16 cellular contexts compared by ENCODE assay signal in genomic region chr12:124407074-124407473, GRCh38.
A peak's percentile ranks its signal among the peaks of the same experiment; 100 is the strongest.
DNase-seq lines count a peak whose midpoint lies in the region; ATAC-seq and TF ChIP-seq lines count a peak whose summit lies in the region.
"Had no signal": no experiment of that assay in that cellular context is flagged by ENCODE, and none has a peak within 500 bp of the region (broad histone marks: within the 10 kb centered on the region; RNA-seq: fewer than 3 reads in every experiment).

No MANE protein-coding gene starts in this region.

- no peak overlapping the region for H3K4me3 ChIP-seq in endodermal cell (ENCODE audit: low read length)
- H3K4me3 ChIP-seq: GM23248 had no signal

- H3K4me3 Mint-ChIP-seq in activated T-cell treated with anti-CD3 and anti-CD28 coated beads, Interleukin-2, amount 50 U/mL, for 24 hours: no peak overlapping the region
- no peak overlapping the region for H3K4me3 Mint-ChIP-seq in activated T-cell treated with anti-CD3 and anti-CD28 coated beads, Interleukin-2, amount 50 U/mL, for 4 hours
- H3K4me3 Mint-ChIP-seq in T-helper 17 cell (no peak overlapping the region), endodermal cell (no peak overlapping the region), progenitor cell of endocrine pancreas (ENCODE audit: low read depth) (no peak overlapping the region)

- H3K27ac ChIP-seq in endodermal cell (ENCODE audit: low read depth, low read length): no peak overlapping the region
- H3K27ac ChIP-seq: GM23248 had no signal

- 91% methylated on average over 3 to 8 of the region's 8 CpGs for WGBS in endodermal cell (ENCODE audit: insufficient coverage in 1 of 2, insufficient read length in 1 of 2), 2 experiments

- no peak overlapping the region for H3K9ac ChIP-seq in endodermal cell (ENCODE audit: extremely low read depth, low read length, poor library complexity, severe bottlenecking)
- H3K9ac ChIP-seq: GM23248 had no signal

- H3K4me1 ChIP-seq in endodermal cell (ENCODE audit: control insufficient read depth, insufficient read depth, low read length): no peaks in the 10 kb centered on the region
- H3K4me1 ChIP-seq: Caco-2 had no signal

- TF ChIP-seq CTCF in endodermal cell (conservative IDR thresholded peaks at IDR 0.05) (no peak), progenitor cell of endocrine pancreas (IDR thresholded peaks at IDR 0.05; ENCODE audit: unreplicated experiment) (no peak)

- H3K9me3 Mint-ChIP-seq in activated T-cell treated with anti-CD3 and anti-CD28 coated beads, Interleukin-2, amount 50 U/mL, for 24 hours: no peaks in the 10 kb centered on the region
- H3K9me3 Mint-ChIP-seq in activated T-cell treated with anti-CD3 and anti-CD28 coated beads, Interleukin-2, amount 50 U/mL, for 4 hours: no peaks in the 10 kb centered on the region
- H3K9me3 Mint-ChIP-seq in endodermal cell: no peaks in the 10 kb centered on the region
- no peaks in the 10 kb centered on the region for H3K9me3 Mint-ChIP-seq in progenitor cell of endocrine pancreas (ENCODE audit: low read depth)

- H3K4me1 Mint-ChIP-seq in activated T-cell treated with anti-CD3 and anti-CD28 coated beads, Interleukin-2, amount 50 U/mL, for 24 hours (ENCODE audit: low read depth): no peaks in the 10 kb centered on the region
- H3K4me1 Mint-ChIP-seq in activated T-cell treated with anti-CD3 and anti-CD28 coated beads, Interleukin-2, amount 50 U/mL, for 4 hours (ENCODE audit: low read depth): no peaks in the 10 kb centered on the region
- peaks cover 15% of the 10 kb centered on the region for H3K4me1 Mint-ChIP-seq in T-helper 17 cell
- peaks cover 21% of the 10 kb centered on the region for H3K4me1 Mint-ChIP-seq in endodermal cell
- peaks cover 3% of the 10 kb centered on the region for H3K4me1 Mint-ChIP-seq in progenitor cell of endocrine pancreas (ENCODE audit: low read depth)

- H3K9me3 ChIP-seq in T-helper 17 cell (ENCODE audit: control insufficient read depth, low read length, poor library complexity, severe bottlenecking): no peaks in the 10 kb centered on the region
- H3K9me3 ChIP-seq in endodermal cell (ENCODE audit: control insufficient read depth, low read length): no peaks in the 10 kb centered on the region
- H3K9me3 ChIP-seq: Caco-2 had no signal

- no peaks in the 10 kb centered on the region for H3K27me3 Mint-ChIP-seq in activated T-cell treated with anti-CD3 and anti-CD28 coated beads, Interleukin-2, amount 50 U/mL, for 24 hours
- no peaks in the 10 kb centered on the region for H3K27me3 Mint-ChIP-seq in activated T-cell treated with anti-CD3 and anti-CD28 coated beads, Interleukin-2, amount 50 U/mL, for 4 hours (ENCODE audit: low read depth)
- H3K27me3 Mint-ChIP-seq in T-helper 17 cell (no peaks in the 10 kb centered on the region), endodermal cell (ENCODE audit: insufficient read depth) (no peaks in the 10 kb centered on the region), progenitor cell of endocrine pancreas (no peaks in the 10 kb centered on the region)

- no peak for ATAC-seq in activated T-cell treated with anti-CD3 and anti-CD28 coated beads, Interleukin-2, amount 50 U/mL, for 4 hours
- no peak for ATAC-seq in T-helper 17 cell

- H3K36me3 ChIP-seq in endodermal cell (ENCODE audit: control insufficient read depth, insufficient read depth, low read length): peaks cover 4% of the 10 kb centered on the region

- H3K36me3 Mint-ChIP-seq in activated T-cell treated with anti-CD3 and anti-CD28 coated beads, Interleukin-2, amount 50 U/mL, for 24 hours (ENCODE audit: low read depth): peaks cover 56% of the 10 kb centered on the region
- peaks cover 9% of the 10 kb centered on the region for H3K36me3 Mint-ChIP-seq in activated T-cell treated with anti-CD3 and anti-CD28 coated beads, Interleukin-2, amount 50 U/mL, for 4 hours (ENCODE audit: insufficient read depth)
- H3K36me3 Mint-ChIP-seq in T-helper 17 cell (ENCODE audit: low read depth): peaks cover 3% of the 10 kb centered on the region
- peaks cover 24% of the 10 kb centered on the region for H3K36me3 Mint-ChIP-seq in endodermal cell (ENCODE audit: low read depth)
- peaks cover 10% of the 10 kb centered on the region for H3K36me3 Mint-ChIP-seq in progenitor cell of endocrine pancreas (ENCODE audit: insufficient read depth)

- peak overlapping the region; percentile 18 for H3K27ac Mint-ChIP-seq in activated T-cell treated with anti-CD3 and anti-CD28 coated beads, Interleukin-2, amount 50 U/mL, for 24 hours
- H3K27ac Mint-ChIP-seq in T-helper 17 cell (peak overlapping the region; percentile 19), endodermal cell (peak overlapping the region; percentile 44), progenitor cell of endocrine pancreas (peak overlapping the region; percentile 82)

- no peaks in the 10 kb centered on the region for H3K27me3 ChIP-seq in endodermal cell (ENCODE audit: control insufficient read depth, insufficient read depth, low read length, poor library complexity, severe bottlenecking)

- DNase-seq in activated T-cell treated with anti-CD3 and anti-CD28 coated beads, Interleukin-2, amount 50 U/mL, for 24 hours: no peak
- no peak for DNase-seq in activated T-cell treated with anti-CD3 and anti-CD28 coated beads, Interleukin-2, amount 50 U/mL, for 4 hours
- DNase-seq in T-helper 17 cell (no peak), endodermal cell (peak; percentile 77), progenitor cell of endocrine pancreas (ENCODE audit: low spot score, unreplicated experiment) (no peak), HuH-7 (ENCODE audit: low spot score) (no peak), NCI-H1417 (lab: John Stamatoyannopoulos, UW) (no peak)
- no peak for DNase-seq in activated CD8-positive, alpha-beta memory T cell treated with anti-CD3 and anti-CD28 coated beads, Interleukin-2, amount 50 U/mL, for 48 hours
- DNase-seq: Caco-2, GM23248, KG1, NCI-H1092, NCI-H1694 treated with DMSO at 0.1 percent for 48 hours, NCI-H446 treated with DMSO at 0.1 percent for 48 hours, NCI-H774, SIG-M5 had no signal

Comparison
In these comparisons a context has a peak if more than half of its experiments do, and no peak if none do; other contexts are left out.
1. H3K27ac Mint-ChIP-seq: peak in every context shown above with its lines; median percentile 82 in progenitor cell of endocrine pancreas; 44 in endodermal cell; 19 in T-helper 17 cell; 18 in activated T-cell treated with anti-CD3 and anti-CD28 coated beads, Interleukin-2, amount 50 U/mL, for 24 hours.